8 cellular contexts compared by ENCODE assay signal in genomic region chr1:84504580-84505021, GRCh38. TPM values are rescaled to one million over a fixed set of nuclear protein-coding genes. Genes with fewer than 3 reads are reported as not detected.
DNase-seq lines count a peak whose midpoint lies in the region; ATAC-seq, FAIRE-seq and TF ChIP-seq lines count a peak whose summit lies in the region.

No MANE protein-coding gene starts in this region.

- intact Hi-C loops in HepG2 (cut with micrococcal nuclease; ENCODE audit: unreplicated experiment), result loop anchor here (1.0 to 5.0 kb wide), 2 partner anchors 38 to 100 kb away; no protein-coding TSS in a partner anchor

- peak overlapping the region; percentile 91 for H3K4me3 ChIP-seq in CD8-positive, alpha-beta memory T cell (ENCODE audit: low read length)
- H3K4me3 ChIP-seq in HUES6 (ENCODE audit: low read depth, low read length), result peak overlapping the region; percentile 86
- H3K4me3 ChIP-seq in astrocyte of the cerebellum (ENCODE audit: low read depth, low read length), result peak overlapping the region; percentile 92
- H3K4me3 ChIP-seq in HepG2 (replicated peaks in 1 of 3; ENCODE audit: insufficient read depth in 1 of 3, low read depth in 2 of 3, low read length in 3 of 3), result peak overlapping the region; percentile 92 to 97 (median 97); a peak in 5 of 6 replicates
- H3K4me3 ChIP-seq in thymus (ENCODE audit: low read length), result peak overlapping the region; percentile 82

- H3K27ac ChIP-seq in CD8-positive, alpha-beta memory T cell (ENCODE audit: low read depth, low read length), result peak overlapping the region; percentile 77
- no peak overlapping the region for H3K27ac ChIP-seq in HUES6 (ENCODE audit: low read depth, low read length)
- peak overlapping the region; percentile 99 for H3K27ac ChIP-seq in HepG2 (ENCODE audit: extremely low read length, insufficient read depth, low read length)
- no peak overlapping the region for H3K27ac ChIP-seq in thymus (ENCODE audit: low read depth)

- in situ Hi-C loops in astrocyte of the cerebellum (cut with HindIII; ENCODE audit: low sequenced_read_pairs) (no loop called here), HepG2 (cut with HindIII; ENCODE audit: extremely low pct_ligation_motif_present, low pct_unique_long_range_greater_than_20kb) (loop anchor here (5.0 kb wide), 1 partner anchor 68 kb away; the partner anchor contains the start of gene CTBS)

- H3K36me3 ChIP-seq in CD8-positive, alpha-beta memory T cell (ENCODE audit: insufficient read depth, low read length), result peaks cover 3% of the 10 kb centered on the region
- peaks cover 16% of the 10 kb centered on the region for H3K36me3 ChIP-seq in HUES6 (ENCODE audit: control insufficient read depth, insufficient read depth, low read length)
- H3K36me3 ChIP-seq in HepG2 (replicated peaks in 1 of 2; ENCODE audit: control insufficient read depth in 1 of 2, insufficient read depth in 2 of 2, low read length in 2 of 2), result peaks cover 4 to 14% of the 10 kb centered on the region in 2 experiments; a peak in 4 of 5 replicates
- peaks cover 4% of the 10 kb centered on the region for H3K36me3 ChIP-seq in thymus (ENCODE audit: control insufficient read depth, insufficient read depth)

- H3K36me3 Mint-ChIP-seq in CD8-positive, alpha-beta memory T cell, result peaks cover 0 to 31% (median 4%) of the 10 kb centered on the region in 3 donors

- H3K27ac Mint-ChIP-seq in CD8-positive, alpha-beta memory T cell, result peak overlapping the region; percentile 89 to 98 (median 96)

- ATAC-seq in HepG2, result no peak
- no peak for ATAC-seq in GM21717 (IDR thresholded peaks at IDR 0.05; ENCODE audit: unreplicated experiment)
- no peak for ATAC-seq in HG02678 (IDR thresholded peaks at IDR 0.05; ENCODE audit: unreplicated experiment)

- H3K9me3 Mint-ChIP-seq in CD8-positive, alpha-beta memory T cell, result peaks cover 0 to 5% (median 0%) of the 10 kb centered on the region in 5 donors

- no peak for TF ChIP-seq EP300 in HepG2 (IDR thresholded peaks at IDR 0.05; ENCODE audit: low read depth in 2 of 2, low read length in 2 of 2)
- TF ChIP-seq EP300 in HepG2 (CRISPR knock-in tag; IDR thresholded peaks at IDR 0.05; ENCODE audit: borderline replicate concordance), result no peak

- H3K9me3 ChIP-seq in CD8-positive, alpha-beta memory T cell (ENCODE audit: low read length), result no peaks in the 10 kb centered on the region
- H3K9me3 ChIP-seq in HUES6 (ENCODE audit: control insufficient read depth, insufficient read depth, low read depth, low read length) (no peaks in the 10 kb centered on the region; the same call in 1 of the 2 replicates), HepG2 (ENCODE audit: low read length) (no peaks in the 10 kb centered on the region), thymus (ENCODE audit: control insufficient read depth) (no peaks in the 10 kb centered on the region)

- BruUV-seq in HepG2 (replicated peaks; lab: Mats Ljungman, UMichigan), result no TSS peak

- no peak for DNase-seq in CD8-positive, alpha-beta memory T cell
- DNase-seq in astrocyte of the cerebellum (ENCODE audit: low read depth), result peak; percentile 75
- no peak for DNase-seq in HepG2 (ENCODE audit: low spot score)
- no peak for DNase-seq in NK-92 treated with Interleukin-12 subunit alpha and Interleukin-12 subunit beta, amount 100 ng/mL, for 24 hours (lab: John Stamatoyannopoulos, UW)

- POLR2A ChIA-PET in CD8-positive, alpha-beta memory T cell (lab: Charles Lee), result interaction anchor here (1.7 to 2.4 kb wide), 2 partner anchors 25 to 69 kb away, joined by 6 to 13 read pairs; partner anchors contain the start of genes CTBS and RPF1
- POLR2A ChIA-PET in HepG2 (lab: Yijun Ruan, JAX), result interaction anchor here (0.6 to 4.9 kb wide), 2 partner anchors 10 to 69 kb away, joined by 3 to 90 read pairs; partner anchors contain the start of gene CTBS

- H3K79me2 ChIP-seq in HepG2 (ENCODE audit: insufficient read depth, low read length), result peaks cover 62% of the 10 kb centered on the region

- TF ChIP-seq CTCF in astrocyte of the cerebellum (IDR thresholded peaks at IDR 0.05; ENCODE audit: low read depth, low read length, missing control alignments) (peak; percentile 30), HepG2 (CRISPR knock-in tag; IDR thresholded peaks at IDR 0.05) (no peak)

- H3K4me2 ChIP-seq in HepG2 (ENCODE audit: low read depth, low read length), result peak overlapping the region; percentile 96

- H3K27me3 Mint-ChIP-seq in CD8-positive, alpha-beta memory T cell, result no peaks in the 10 kb centered on the region

- no peaks in the 10 kb centered on the region for H3K27me3 ChIP-seq in CD8-positive, alpha-beta memory T cell (ENCODE audit: insufficient read depth, low read length, poor library complexity, severe bottlenecking)
- H3K27me3 ChIP-seq in HUES6 (ENCODE audit: control insufficient read depth, insufficient read depth, low read length), result no peaks in the 10 kb centered on the region
- no peaks in the 10 kb centered on the region for H3K27me3 ChIP-seq in HepG2 (ENCODE audit: control insufficient read depth in 1 of 2, insufficient read depth in 2 of 2, low read length in 2 of 2)
- H3K27me3 ChIP-seq in thymus (ENCODE audit: control insufficient read depth, insufficient read depth), result no peaks in the 10 kb centered on the region

- peaks cover 51% of the 10 kb centered on the region for H4K20me1 ChIP-seq in HepG2 (ENCODE audit: insufficient read depth, low read length)

- FAIRE-seq in HepG2 (lab: Jason Lieb, UNC), result no peak

- H2AFZ ChIP-seq in HepG2 (ENCODE audit: low read length), result no peak overlapping the region

- 7% methylated on average over 6 of the region's 6 CpGs for WGBS in HepG2 (ENCODE audit: low lambda C conversion rate)
- WGBS in thymus, result 36% methylated on average over 6 of the region's 6 CpGs

- H3K4me1 Mint-ChIP-seq in CD8-positive, alpha-beta memory T cell, result peaks cover 53 to 69% (median 56%) of the 10 kb centered on the region in 3 donors

- peak overlapping the region; percentile 95 to 99 (median 97) for H3K4me3 Mint-ChIP-seq in CD8-positive, alpha-beta memory T cell

- TF ChIP-seq POLR2A in HepG2 (IDR thresholded peaks at IDR 0.05; ENCODE audit: insufficient read depth in 1 of 2, low read depth in 2 of 2, low read length in 2 of 2), result no peak

- no peak for TF ChIP-seq RAD21 in HepG2 (CRISPR knock-in tag; IDR thresholded peaks at IDR 0.05)

- CTCF ChIA-PET in CD8-positive, alpha-beta memory T cell (lab: Charles Lee), result interaction anchor here (1.3 to 2.5 kb wide), 4 partner anchors 9 to 360 kb away, joined by 4 to 11 read pairs (median 6); partner anchors contain the start of gene PRKACB
- CTCF ChIA-PET in HepG2 (lab: Yijun Ruan, JAX; ENCODE audit: low intra/inter-chr PET ratio, low total read pairs), result no interaction called here

- H3K9ac ChIP-seq in HUES6 (ENCODE audit: low read length) (peak overlapping the region; percentile 87), HepG2 (ENCODE audit: insufficient read depth, low read depth, low read length) (peak overlapping the region; percentile 99)

- H3K4me1 ChIP-seq in CD8-positive, alpha-beta memory T cell (ENCODE audit: insufficient read depth, low read length), result peaks cover 32% of the 10 kb centered on the region
- H3K4me1 ChIP-seq in HUES6 (ENCODE audit: control insufficient read depth, insufficient read depth, low read length) (peaks cover 28% of the 10 kb centered on the region), HepG2 (ENCODE audit: insufficient read depth, low read length) (peaks cover 56% of the 10 kb centered on the region), thymus (ENCODE audit: control insufficient read depth, insufficient read depth, low read length) (peaks cover 14% of the 10 kb centered on the region)

RNA-seq across cellular contexts. Expression of gene SPATA1, which starts 1.6 kb away (rescaled TPM):
- under 1 TPM; 0.55 to 0.69 TPM for total RNA-seq in CD8-positive, alpha-beta memory T cell
- polyA plus RNA-seq in CD8-positive, alpha-beta memory T cell, result not detected
- 1.1 and 1.4 TPM in 2 replicates for total RNA-seq in HepG2 (2016; rRNA removed; fragmentation: Illumina TruSeq; extraction: Trizol)
- total RNA-seq in HepG2 (2016; cell fraction: cytosol; rRNA removed; fragmentation: Illumina TruSeq; extraction: Trizol; ENCODE audit: low read depth), result 1.5 and 2.6 TPM in 2 replicates
- 1.5 and 1.7 TPM in 2 replicates for total RNA-seq in HepG2 (2016; cell fraction: insoluble cytoplasmic fraction; rRNA removed; fragmentation: Illumina TruSeq; extraction: Trizol)
- 1.4 and 1.8 TPM in 2 replicates for total RNA-seq in HepG2 (2016; cell fraction: membrane; rRNA removed; fragmentation: Illumina TruSeq; extraction: Trizol)
- total RNA-seq in HepG2 (2016; cell fraction: nucleus; rRNA removed; fragmentation: Illumina TruSeq; extraction: Trizol), result 4.6 and 6.0 TPM in 2 replicates
- polyA plus RNA-seq in HepG2 (2011; rRNA removed) (0.70 and 0.93 TPM in 2 replicates), thymus (3.7 TPM)
- polyA plus RNA-seq in HepG2 (2011; cell fraction: cytosol; rRNA removed), result 0.40 TPM in 2 replicates
- 0.56 and 1.9 TPM in 2 replicates for polyA plus RNA-seq in HepG2 (2011; cell fraction: nucleus; rRNA removed)
- polyA plus RNA-seq in HepG2 (2012), result 0.61 and 0.76 TPM in 2 replicates
- 0.62 and 0.69 TPM in 2 replicates for polyA plus RNA-seq in HepG2 (2016; cell fraction: cytosol; fragmentation: Illumina TruSeq; extraction: Trizol; ENCODE audit: low read depth)
- polyA plus RNA-seq in HepG2 (2016; cell fraction: insoluble cytoplasmic fraction; fragmentation: Illumina TruSeq; extraction: Trizol; ENCODE audit: low read depth), result 1.3 TPM in 2 replicates
- 0.56 and 0.57 TPM in 2 replicates for polyA plus RNA-seq in HepG2 (2016; cell fraction: membrane; fragmentation: Illumina TruSeq; extraction: Trizol; ENCODE audit: low read depth)
- polyA plus RNA-seq in HepG2 (2016; cell fraction: nucleus; fragmentation: Illumina TruSeq; extraction: Trizol; ENCODE audit: insufficient read depth, low read depth), result 3.9 and 5.5 TPM in 2 replicates
- polyA minus RNA-seq in HepG2 (2011; rRNA and poly(A)+ RNA removed; ENCODE audit: low replicate concordance), result 0.52 TPM in 1 of 2 replicates, not detected in the other
- not detected in 2 replicates for polyA minus RNA-seq in HepG2 (2011; cell fraction: cytosol; rRNA and poly(A)+ RNA removed)
- 6.2 and 8.1 TPM in 2 replicates for polyA minus RNA-seq in HepG2 (2011; cell fraction: nucleus; rRNA and poly(A)+ RNA removed)

RNA-seq across cellular contexts. Expression of gene GNG5, which starts 1.8 kb away (rescaled TPM):
- total RNA-seq in CD8-positive, alpha-beta memory T cell, result 100 to 1,000 TPM; 123 to 128 TPM
- polyA plus RNA-seq in CD8-positive, alpha-beta memory T cell, result 249 TPM
- total RNA-seq in HepG2 (2016; rRNA removed; fragmentation: Illumina TruSeq; extraction: Trizol), result 137 and 176 TPM in 2 replicates
- total RNA-seq in HepG2 (2016; cell fraction: cytosol; rRNA removed; fragmentation: Illumina TruSeq; extraction: Trizol; ENCODE audit: low read depth), result 111 and 162 TPM in 2 replicates
- total RNA-seq in HepG2 (2016; cell fraction: insoluble cytoplasmic fraction; rRNA removed; fragmentation: Illumina TruSeq; extraction: Trizol), result 135 and 157 TPM in 2 replicates
- total RNA-seq in HepG2 (2016; cell fraction: membrane; rRNA removed; fragmentation: Illumina TruSeq; extraction: Trizol), result 165 and 190 TPM in 2 replicates
- 98.7 and 103 TPM in 2 replicates for total RNA-seq in HepG2 (2016; cell fraction: nucleus; rRNA removed; fragmentation: Illumina TruSeq; extraction: Trizol)
- polyA plus RNA-seq in HepG2 (2011; rRNA removed), result 84.5 and 103 TPM in 2 replicates
- polyA plus RNA-seq in HepG2 (2011; cell fraction: cytosol; rRNA removed), result 72.2 and 82.3 TPM in 2 replicates
- 31.6 and 37.4 TPM in 2 replicates for polyA plus RNA-seq in HepG2 (2011; cell fraction: nucleus; rRNA removed)
- polyA plus RNA-seq in HepG2 (2012), result 267 and 273 TPM in 2 replicates
- polyA plus RNA-seq in HepG2 (2016; cell fraction: cytosol; fragmentation: Illumina TruSeq; extraction: Trizol; ENCODE audit: low read depth), result 391 and 599 TPM in 2 replicates
- 441 and 499 TPM in 2 replicates for polyA plus RNA-seq in HepG2 (2016; cell fraction: insoluble cytoplasmic fraction; fragmentation: Illumina TruSeq; extraction: Trizol; ENCODE audit: low read depth)
- 465 and 566 TPM in 2 replicates for polyA plus RNA-seq in HepG2 (2016; cell fraction: membrane; fragmentation: Illumina TruSeq; extraction: Trizol; ENCODE audit: low read depth)
- polyA plus RNA-seq in HepG2 (2016; cell fraction: nucleus; fragmentation: Illumina TruSeq; extraction: Trizol; ENCODE audit: insufficient read depth, low read depth), result 331 and 334 TPM in 2 replicates
- polyA minus RNA-seq in HepG2 (2011; rRNA and poly(A)+ RNA removed; ENCODE audit: low replicate concordance), result 19.2 and 23.2 TPM in 2 replicates
- 44.8 and 47.3 TPM in 2 replicates for polyA minus RNA-seq in HepG2 (2011; cell fraction: cytosol; rRNA and poly(A)+ RNA removed)
- polyA minus RNA-seq in HepG2 (2011; cell fraction: nucleus; rRNA and poly(A)+ RNA removed), result 31.7 and 40.7 TPM in 2 replicates
- polyA plus RNA-seq in thymus, result 181 TPM

RNA-seq across cellular contexts. Expression of gene RPF1, which starts 25.5 kb away (rescaled TPM):
- 10 to 100 TPM; 60.1 to 63.5 TPM for total RNA-seq in CD8-positive, alpha-beta memory T cell
- 59.7 TPM for polyA plus RNA-seq in CD8-positive, alpha-beta memory T cell
- total RNA-seq in HepG2 (2016; rRNA removed; fragmentation: Illumina TruSeq; extraction: Trizol), result 39.0 and 58.4 TPM in 2 replicates
- 11.4 and 13.2 TPM in 2 replicates for total RNA-seq in HepG2 (2016; cell fraction: cytosol; rRNA removed; fragmentation: Illumina TruSeq; extraction: Trizol; ENCODE audit: low read depth)
- total RNA-seq in HepG2 (2016; cell fraction: insoluble cytoplasmic fraction; rRNA removed; fragmentation: Illumina TruSeq; extraction: Trizol), result 41.0 and 60.2 TPM in 2 replicates
- 14.7 and 18.8 TPM in 2 replicates for total RNA-seq in HepG2 (2016; cell fraction: membrane; rRNA removed; fragmentation: Illumina TruSeq; extraction: Trizol)
- 23.2 and 24.9 TPM in 2 replicates for total RNA-seq in HepG2 (2016; cell fraction: nucleus; rRNA removed; fragmentation: Illumina TruSeq; extraction: Trizol)
- polyA plus RNA-seq in HepG2 (2011; rRNA removed) (18.0 and 23.0 TPM in 2 replicates), thymus (54.4 TPM)
- polyA plus RNA-seq in HepG2 (2011; cell fraction: cytosol; rRNA removed), result 8.8 and 12.7 TPM in 2 replicates
- polyA plus RNA-seq in HepG2 (2011; cell fraction: nucleus; rRNA removed), result 5.6 and 6.2 TPM in 2 replicates
- polyA plus RNA-seq in HepG2 (2012), result 16.9 and 23.4 TPM in 2 replicates
- polyA plus RNA-seq in HepG2 (2016; cell fraction: cytosol; fragmentation: Illumina TruSeq; extraction: Trizol; ENCODE audit: low read depth), result 7.7 and 8.5 TPM in 2 replicates
- 63.0 and 69.9 TPM in 2 replicates for polyA plus RNA-seq in HepG2 (2016; cell fraction: insoluble cytoplasmic fraction; fragmentation: Illumina TruSeq; extraction: Trizol; ENCODE audit: low read depth)
- 8.8 and 11.0 TPM in 2 replicates for polyA plus RNA-seq in HepG2 (2016; cell fraction: membrane; fragmentation: Illumina TruSeq; extraction: Trizol; ENCODE audit: low read depth)
- polyA plus RNA-seq in HepG2 (2016; cell fraction: nucleus; fragmentation: Illumina TruSeq; extraction: Trizol; ENCODE audit: insufficient read depth, low read depth), result 31.5 and 32.8 TPM in 2 replicates
- polyA minus RNA-seq in HepG2 (2011; rRNA and poly(A)+ RNA removed; ENCODE audit: low replicate concordance), result 1.8 and 7.1 TPM in 2 replicates
- 6.5 and 7.5 TPM in 2 replicates for polyA minus RNA-seq in HepG2 (2011; cell fraction: cytosol; rRNA and poly(A)+ RNA removed)
- 18.3 and 21.5 TPM in 2 replicates for polyA minus RNA-seq in HepG2 (2011; cell fraction: nucleus; rRNA and poly(A)+ RNA removed)

Comparison
In these comparisons a context has a peak if more than half of its experiments do, and no peak if none do; other contexts are left out.
1. H3K27ac ChIP-seq: peak in CD8-positive, alpha-beta memory T cell (single experiment) and HepG2 (single experiment); none in HUES6 (single experiment) and thymus (single experiment).
2. Peak in every context shown above with its lines, with median percentiles within 50 percentile points of each other: H3K4me3 ChIP-seq.